8 cellular contexts compared by ENCODE assay signal in genomic region chr3:160566499-160566898, GRCh38. TPM values are rescaled to one million over a fixed set of nuclear protein-coding genes. Genes with fewer than 3 reads are reported as not detected.
DNase-seq lines count a peak whose midpoint lies in the region; ATAC-seq and TF ChIP-seq lines count a peak whose summit lies in the region.

No MANE protein-coding gene starts in this region.

- no peak for DNase-seq in heart right ventricle
- no peak for DNase-seq in Right ventricle myocardium superior
- no peak for DNase-seq in astrocyte of the spinal cord (ENCODE audit: low read depth, low spot score)
- no peak for DNase-seq in vagina (ENCODE audit: extremely low spot score in 2 of 2)
- DNase-seq in GOT3 (lab: John Stamatoyannopoulos, UW) = no peak
- DNase-seq in NCI-H1092 (lab: John Stamatoyannopoulos, UW) = no peak
- DNase-seq in GM03348 (ENCODE audit: low spot score) = no peak

- TF ChIP-seq POLR2A in vagina (IDR thresholded peaks at IDR 0.05) = no peak

- peak overlapping the region; percentile 90 to 99 (median 98) for H3K27ac ChIP-seq in heart right ventricle
- peak overlapping the region; percentile 98 for H3K27ac ChIP-seq in mesodermal cell (ENCODE audit: low read depth, low read length, severe bottlenecking)
- H3K27ac ChIP-seq in vagina = peak overlapping the region; percentile 97

- intact Hi-C loops in heart right ventricle (cut with DNase I) (loop anchor here in 5 of 10 donors (5.0 to 10.0 kb wide), 2 partner anchors 188 to 191 kb away; partner anchors contain the start of gene PPM1L (in 5 of the 5)), Right ventricle myocardium superior (cut with DNase I) (loop anchor here (10.0 kb wide), 1 partner anchor 188 kb away; the partner anchor contains the start of gene PPM1L), vagina (cut with DNase I) (loop anchor here (10.0 kb wide), 1 partner anchor 188 kb away; the partner anchor contains the start of gene PPM1L)

- H3K36me3 ChIP-seq in heart right ventricle = peaks cover 0 to 16% (median 0%) of the 10 kb centered on the region in 9 donors
- peaks cover 20% of the 10 kb centered on the region for H3K36me3 ChIP-seq in mesodermal cell (ENCODE audit: control insufficient read depth, insufficient read depth, low read length)
- H3K36me3 ChIP-seq in vagina = no peaks in the 10 kb centered on the region

- H3K4me3 ChIP-seq in heart right ventricle (peak overlapping the region; percentile 62 to 94 (median 72)), astrocyte of the spinal cord (ENCODE audit: low read depth, low read length) (peak overlapping the region; percentile 91), mesodermal cell (ENCODE audit: extremely low read depth, insufficient read depth, low read length, poor library complexity, severe bottlenecking) (peak overlapping the region; percentile 71), vagina (peak overlapping the region; percentile 87 to 90)

- H3K9me3 ChIP-seq in heart right ventricle (no peaks in the 10 kb centered on the region), mesodermal cell (ENCODE audit: control insufficient read depth, low read length) (peaks cover 7% of the 10 kb centered on the region), vagina (no peaks in the 10 kb centered on the region)

- TF ChIP-seq CTCF in heart right ventricle (IDR thresholded peaks at IDR 0.05) (no peak), astrocyte of the spinal cord (IDR thresholded peaks at IDR 0.05; ENCODE audit: low read depth, low read length) (no peak), vagina (IDR thresholded peaks at IDR 0.05) (no peak)

- in situ Hi-C loops in astrocyte of the spinal cord (cut with HindIII; ENCODE audit: low sequenced_read_pairs) = no loop called here

- ATAC-seq in heart right ventricle (no peak), Right ventricle myocardium superior (ENCODE audit: poor library complexity) (no peak)

- WGBS in heart right ventricle, 2 donors = 4 to 9% methylated on average over 10 of the region's 10 CpGs
- WGBS in mesodermal cell (ENCODE audit: insufficient coverage in 2 of 2), 2 experiments = 11% methylated on average over 3 of the region's 10 CpGs; no CpG with 5 or more reads in 1 of the 2 experiments

- H3K4me1 ChIP-seq in heart right ventricle = peaks cover 0 to 51% (median 39%) of the 10 kb centered on the region in 9 donors
- peaks cover 6% of the 10 kb centered on the region for H3K4me1 ChIP-seq in mesodermal cell (ENCODE audit: control insufficient read depth, insufficient read depth, low read length, poor library complexity, severe bottlenecking)
- H3K4me1 ChIP-seq in vagina = peaks cover 38% of the 10 kb centered on the region

- H3K27me3 ChIP-seq in heart right ventricle (no peaks in the 10 kb centered on the region), vagina (no peaks in the 10 kb centered on the region)

RNA-seq across cellular contexts. Expression of gene KPNA4, which starts 1.1 kb away (rescaled TPM):
- total RNA-seq in heart right ventricle (100 to 1,000 TPM; 110 to 190 (median 151) TPM), Right ventricle myocardium superior (114 TPM), vagina (24.8 TPM)
- polyA plus RNA-seq in heart right ventricle = 10 to 100 TPM; 21.6 to 21.7 TPM
- 33.3 TPM for polyA plus RNA-seq in mesodermal cell (2013, experiment 1 of 2)
- 47.0 TPM for polyA plus RNA-seq in mesodermal cell (2013, experiment 2 of 2)
